21 cellular contexts compared by ENCODE assay signal in genomic region chr2:241291977-241292376, GRCh38.
"Had no signal": no experiment of that assay in that cellular context is flagged by ENCODE, and none has a peak within 500 bp of the region (broad histone marks: within the 10 kb centered on the region; RNA-seq: fewer than 3 reads in every experiment).

No MANE protein-coding gene starts in this region.

- DNase-seq: cortex of kidney; dorsolateral prefrontal cortex; effector CD8-positive, alpha-beta T cell; gastrocnemius medialis; heart right ventricle; hypothalamus; kidney glomerular epithelial cell; naive thymus-derived CD4-positive, alpha-beta T cell; nephron progenitor cell; psoas muscle; retina; spleen; stimulated activated CD4-positive, alpha-beta T cell treated with anti-CD3 and anti-CD28 coated beads, Interleukin-15, amount 100 ng/mL, for 24 hours; stimulated activated CD4-positive, alpha-beta T cell treated with anti-CD3 and anti-CD28 coated beads, Interleukin-1b, Interleukin-23, amount 100 ng/mL, for 48 hours; stimulated activated CD4-positive, alpha-beta T cell treated with anti-CD3 and anti-CD28 coated beads, Interleukin-4, amount 100 ng/mL, for 4 hours; stimulated activated naive B cell treated with anti-CD40 and anti-IgM and Interleukin-4, amounts not matched to agents 10 μg/mL and 1 μg/mL and 100 μg/mL, for 72 hours; stimulated activated naive CD8-positive, alpha-beta T cell treated with anti-CD3 and anti-CD28 coated beads, Interleukin-15, amount 100 ng/mL, for 72 hours; testis had no signal

- H3K27me3 Mint-ChIP-seq: naive thymus-derived CD4-positive, alpha-beta T cell; stimulated activated naive B cell treated with anti-CD40 and anti-IgM and Interleukin-4, amounts not matched to agents 10 μg/mL and 1 μg/mL and 100 μg/mL, for 72 hours; stimulated activated naive CD8-positive, alpha-beta T cell treated with anti-CD3 and anti-CD28 coated beads, Interleukin-15, amount 100 ng/mL, for 72 hours had no signal

- H3K4me3 Mint-ChIP-seq: nephron progenitor cell; stimulated activated naive B cell treated with anti-CD40 and anti-IgM and Interleukin-4, amounts not matched to agents 10 μg/mL and 1 μg/mL and 100 μg/mL, for 72 hours; stimulated activated naive CD8-positive, alpha-beta T cell treated with anti-CD3 and anti-CD28 coated beads, Interleukin-15, amount 100 ng/mL, for 72 hours had no signal

- H3K27ac ChIP-seq: dorsolateral prefrontal cortex, gastrocnemius medialis, heart right ventricle, neutrophil, psoas muscle, spleen, testis, tibial nerve had no signal

- H3K9me3 ChIP-seq: gastrocnemius medialis, heart right ventricle, neutrophil, psoas muscle, spleen, testis, tibial nerve had no signal

- H3K36me3 ChIP-seq: gastrocnemius medialis, neutrophil had no signal

- H3K27me3 ChIP-seq: dorsolateral prefrontal cortex, gastrocnemius medialis, heart right ventricle, neutrophil, spleen, testis, tibial nerve had no signal

- H3K4me3 ChIP-seq: dorsolateral prefrontal cortex, gastrocnemius medialis, heart right ventricle, psoas muscle, spleen, testis, tibial nerve had no signal

- H3K9me3 Mint-ChIP-seq: naive thymus-derived CD4-positive, alpha-beta T cell; stimulated activated naive B cell treated with anti-CD40 and anti-IgM and Interleukin-4, amounts not matched to agents 10 μg/mL and 1 μg/mL and 100 μg/mL, for 72 hours; stimulated activated naive CD8-positive, alpha-beta T cell treated with anti-CD3 and anti-CD28 coated beads, Interleukin-15, amount 100 ng/mL, for 72 hours had no signal

- H3K27ac Mint-ChIP-seq: nephron progenitor cell; stimulated activated naive B cell treated with anti-CD40 and anti-IgM and Interleukin-4, amounts not matched to agents 10 μg/mL and 1 μg/mL and 100 μg/mL, for 72 hours; stimulated activated naive CD8-positive, alpha-beta T cell treated with anti-CD3 and anti-CD28 coated beads, Interleukin-15, amount 100 ng/mL, for 72 hours had no signal

- ATAC-seq: gastrocnemius medialis; heart right ventricle; naive thymus-derived CD4-positive, alpha-beta T cell; psoas muscle; sciatic nerve; stimulated activated naive B cell treated with anti-CD40 and anti-IgM and Interleukin-4, amounts not matched to agents 10 μg/mL and 1 μg/mL and 100 μg/mL, for 72 hours; stimulated activated naive CD8-positive, alpha-beta T cell treated with anti-CD3 and anti-CD28 coated beads, Interleukin-15, amount 100 ng/mL, for 72 hours had no signal
